14 cellular contexts compared by ENCODE assay signal in the genomic region with DNA sequence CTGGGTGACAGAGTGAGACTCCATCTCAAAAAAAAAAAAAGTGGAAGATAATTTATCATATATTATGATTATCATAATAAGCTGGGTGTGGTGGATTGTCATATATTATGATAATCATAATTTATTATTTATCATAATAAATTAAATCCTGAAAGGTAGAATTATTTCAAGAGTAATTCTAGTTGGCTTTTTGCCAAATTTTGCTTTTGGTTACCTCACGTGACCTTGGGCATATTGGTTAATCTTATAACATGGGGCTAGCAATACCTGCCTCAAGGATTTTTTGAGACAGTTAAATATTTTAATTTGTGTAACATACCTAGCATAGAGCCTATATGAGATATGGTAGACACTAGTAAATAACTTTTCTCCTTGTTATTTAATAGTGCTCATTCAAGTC.
A peak's percentile ranks its signal among the peaks of the same experiment; 100 is the strongest.
DNase-seq lines count a peak whose midpoint lies in the region; ATAC-seq and TF ChIP-seq lines count a peak whose summit lies in the region.
"Had no signal": no experiment of that assay in that cellular context is flagged by ENCODE, and none has a peak within 500 bp of the region (broad histone marks: within the 10 kb centered on the region; RNA-seq: fewer than 3 reads in every experiment).

No MANE protein-coding gene starts in this region.

- no peak overlapping the region for H2AFZ ChIP-seq in GM23248

- H3K4me1 ChIP-seq in GM23248 (ENCODE audit: insufficient read depth) = no peaks in the 10 kb centered on the region
- H3K4me1 ChIP-seq: BE2C had no signal

- no peaks in the 10 kb centered on the region for H3K27me3 ChIP-seq in GM23248 (replicated peaks; ENCODE audit: insufficient read depth)
- H3K27me3 ChIP-seq: BE2C had no signal

- no peaks in the 10 kb centered on the region for H4K20me1 ChIP-seq in GM23248 (ENCODE audit: insufficient read depth)

- H3F3A ChIP-seq in GM23248 (ENCODE audit: insufficient read depth) = no peaks in the 10 kb centered on the region

- H3K9ac ChIP-seq in GM23248 = no peak overlapping the region

- 33 to 36% methylated on average over 1 of the region's 1 CpG for WGBS in GM23248 (ENCODE audit: low coverage in 1 of 2, low lambda C conversion rate in 2 of 2, missing lambda C conversion rate in 2 of 2), 2 experiments

- peaks cover 62% of the 10 kb centered on the region for H3K36me3 ChIP-seq in GM23248 (ENCODE audit: low read depth)

- peak; percentile 32 for DNase-seq in NCI-H82 (lab: John Stamatoyannopoulos, UW)
- no peak for DNase-seq in NCI-H82 treated with DMSO at 0.1 percent for 48 hours (lab: John Stamatoyannopoulos, UW; ENCODE audit: unreplicated experiment)
- peak; percentile 6 for DNase-seq in GM23248
- DNase-seq in OCI-M1 (lab: John Stamatoyannopoulos, UW) = peak; percentile 12
- DNase-seq in erythroblast (lab: John Stamatoyannopoulos, UW) = peak; percentile 16 to 48
- DNase-seq: BE2C; CD4-positive, alpha-beta memory T cell; DND-41; GDM1; GOT3; H9 had no signal

- H3K9me3 ChIP-seq in GM23248 (ENCODE audit: low read depth) = no peaks in the 10 kb centered on the region
- H3K9me3 ChIP-seq: BE2C had no signal

- peaks cover 17% of the 10 kb centered on the region; the same call in 1 of the 2 replicates for H3K79me2 ChIP-seq in GM23248 (ENCODE audit: insufficient read depth)

- H3K4me3 ChIP-seq in GM23248 = no peak overlapping the region

- in situ Hi-C loops in GM23248 (cut with MboI) = no loop called here

- no peak overlapping the region for H3K4me2 ChIP-seq in GM23248 (ENCODE audit: unreplicated experiment)

- ATAC-seq in HG03280 (IDR thresholded peaks at IDR 0.05; ENCODE audit: unreplicated experiment) = no peak
- no peak for ATAC-seq in HG03196 (IDR thresholded peaks at IDR 0.05; ENCODE audit: unreplicated experiment)

- no peak for TF ChIP-seq POLR2A in erythroblast (IDR thresholded peaks at IDR 0.05; ENCODE audit: low read length)

- H3K9me2 ChIP-seq in GM23248 (ENCODE audit: insufficient read depth) = no peaks in the 10 kb centered on the region

- no peak overlapping the region for H3K27ac ChIP-seq in GM23248
- H3K27ac ChIP-seq: C4-2B had no signal
